8 cellular contexts compared by ENCODE assay signal in genomic region chr11:68584097-68584496, GRCh38.
DNase-seq lines count a peak whose midpoint lies in the region; ATAC-seq and TF ChIP-seq lines count a peak whose summit lies in the region.

No MANE protein-coding gene starts in this region.

- no peaks in the 10 kb centered on the region for H3K27me3 ChIP-seq in smooth muscle cell (ENCODE audit: low read depth)

- H3K9me3 Mint-ChIP-seq in activated T-cell treated with anti-CD3 and anti-CD28 coated beads, Interleukin-2, amount 50 U/mL, for 72 hours = no peaks in the 10 kb centered on the region
- H3K9me3 Mint-ChIP-seq in glutamatergic neuron (ENCODE audit: unreplicated experiment) = peaks cover 3% of the 10 kb centered on the region

- CTCF ChIA-PET in OCI-LY7 (lab: Charles Lee; ENCODE audit: unreplicated experiment) = no interaction called here

- peak; percentile 51 to 61 for ATAC-seq in activated T-cell treated with anti-CD3 and anti-CD28 coated beads, Interleukin-2, amount 50 U/mL, for 72 hours (replicated peaks in 1 of 2)
- no peak for ATAC-seq in HG03442 (IDR thresholded peaks at IDR 0.05; ENCODE audit: unreplicated experiment)
- no peak for ATAC-seq in HG03354 (IDR thresholded peaks at IDR 0.05; ENCODE audit: poor library complexity, severe bottlenecking, unreplicated experiment)

- H3K9ac ChIP-seq in smooth muscle cell (ENCODE audit: low read depth) = no peak overlapping the region

- TF ChIP-seq CTCF in OCI-LY7 (conservative IDR thresholded peaks at IDR 0.05; ENCODE audit: low read length) (peak; percentile 85), glutamatergic neuron (IDR thresholded peaks at IDR 0.05; ENCODE audit: partially characterized antibody, unreplicated experiment) (peak; percentile 80), smooth muscle cell (IDR thresholded peaks at IDR 0.05; ENCODE audit: borderline replicate concordance, insufficient read depth, poor library complexity, severe bottlenecking) (peak; percentile 50)

- H3K27ac Mint-ChIP-seq in activated T-cell treated with anti-CD3 and anti-CD28 coated beads, Interleukin-2, amount 50 U/mL, for 72 hours = peak overlapping the region; percentile 48
- no peak overlapping the region for H3K27ac Mint-ChIP-seq in glutamatergic neuron (ENCODE audit: unreplicated experiment)

- H3K79me2 ChIP-seq in OCI-LY7 (ENCODE audit: insufficient read depth, low read depth, low read length) (no peaks in the 10 kb centered on the region), smooth muscle cell (ENCODE audit: low read depth) (peaks cover 10% of the 10 kb centered on the region)

- H3K27me3 Mint-ChIP-seq in activated T-cell treated with anti-CD3 and anti-CD28 coated beads, Interleukin-2, amount 50 U/mL, for 72 hours (ENCODE audit: low read depth) = no peaks in the 10 kb centered on the region
- H3K27me3 Mint-ChIP-seq in glutamatergic neuron (ENCODE audit: unreplicated experiment) = no peaks in the 10 kb centered on the region

- H3K4me2 ChIP-seq in OCI-LY7 (ENCODE audit: low read length) = no peak overlapping the region
- H3K4me2 ChIP-seq in smooth muscle cell = no peak overlapping the region

- H3K27ac ChIP-seq in OCI-LY7 (ENCODE audit: low read depth, low read length, poor library complexity, severe bottlenecking) = no peak overlapping the region
- H3K27ac ChIP-seq in smooth muscle cell (ENCODE audit: low read depth) = no peak overlapping the region

- POLR2A ChIA-PET in OCI-LY7 (lab: Charles Lee) = no interaction called here

- H3K4me3 Mint-ChIP-seq in activated T-cell treated with anti-CD3 and anti-CD28 coated beads, Interleukin-2, amount 50 U/mL, for 72 hours = no peak overlapping the region
- H3K4me3 Mint-ChIP-seq in glutamatergic neuron (ENCODE audit: unreplicated experiment) = no peak overlapping the region

- DNase-seq in SHP77 (lab: John Stamatoyannopoulos, UW) = peak; percentile 20 to 32
- no peak for DNase-seq in SHP77 treated with DMSO at 0.1 percent for 48 hours (lab: John Stamatoyannopoulos, UW)
- peak; percentile 60 for DNase-seq in OCI-LY7 (ENCODE audit: low spot score)
- DNase-seq in activated T-cell treated with anti-CD3 and anti-CD28 coated beads, Interleukin-2, amount 50 U/mL, for 72 hours = peak; percentile 56 to 62
- peak; percentile 76 for DNase-seq in glutamatergic neuron
- no peak for DNase-seq in smooth muscle cell (lab: John Stamatoyannopoulos, UW; ENCODE audit: unreplicated experiment)

- H3K4me1 Mint-ChIP-seq in activated T-cell treated with anti-CD3 and anti-CD28 coated beads, Interleukin-2, amount 50 U/mL, for 72 hours (ENCODE audit: low read depth) = peaks cover 27% of the 10 kb centered on the region
- no peaks in the 10 kb centered on the region for H3K4me1 Mint-ChIP-seq in glutamatergic neuron (ENCODE audit: low read depth, unreplicated experiment)

- no TSS peak for BruUV-seq in OCI-LY7 (replicated peaks; lab: Mats Ljungman, UMichigan)

- 69% methylated on average over 6 of the region's 6 CpGs for WGBS in smooth muscle cell (ENCODE audit: low lambda C conversion rate)

- H3F3A ChIP-seq in smooth muscle cell (ENCODE audit: low read depth) = peaks cover 6% of the 10 kb centered on the region

- no peaks in the 10 kb centered on the region for H4K20me1 ChIP-seq in OCI-LY7 (ENCODE audit: insufficient read depth, low read length)
- H4K20me1 ChIP-seq in smooth muscle cell (ENCODE audit: low read depth) = peaks cover 76% of the 10 kb centered on the region

- H2AFZ ChIP-seq in OCI-LY7 (ENCODE audit: low read length) = no peak overlapping the region
- H2AFZ ChIP-seq in smooth muscle cell (ENCODE audit: low read depth) = no peak overlapping the region

- H3K4me1 ChIP-seq in OCI-LY7 (ENCODE audit: insufficient read depth, low read length, poor library complexity, severe bottlenecking) (no peaks in the 10 kb centered on the region), smooth muscle cell (ENCODE audit: low read depth) (peaks cover 9% of the 10 kb centered on the region)

- H3K36me3 ChIP-seq in OCI-LY7 (ENCODE audit: insufficient read depth, low read length) (peaks cover 88% of the 10 kb centered on the region), smooth muscle cell (ENCODE audit: low read depth) (no peaks in the 10 kb centered on the region)

- no peaks in the 10 kb centered on the region for H3K9me2 ChIP-seq in OCI-LY7 (ENCODE audit: insufficient read depth, low read length)

- intact Hi-C loops in OCI-LY7 (cut with micrococcal nuclease; ENCODE audit: unreplicated experiment) = no loop called here

- no peaks in the 10 kb centered on the region for H3K9me3 ChIP-seq in OCI-LY7 (ENCODE audit: low read length)
- H3K9me3 ChIP-seq in smooth muscle cell (replicated peaks; ENCODE audit: low read depth) = no peaks in the 10 kb centered on the region

- peaks cover 10 to 19% of the 10 kb centered on the region in 2 donors for H3K36me3 Mint-ChIP-seq in activated T-cell treated with anti-CD3 and anti-CD28 coated beads, Interleukin-2, amount 50 U/mL, for 72 hours (ENCODE audit: insufficient read depth in 2 of 2)
- H3K36me3 Mint-ChIP-seq in glutamatergic neuron (ENCODE audit: unreplicated experiment) = no peaks in the 10 kb centered on the region

- H3K4me3 ChIP-seq in OCI-LY7 (ENCODE audit: low read depth, low read length, poor library complexity, severe bottlenecking) (no peak overlapping the region), smooth muscle cell (no peak overlapping the region)

Comparison
In these comparisons a context has a peak if more than half of its experiments do, and no peak if none do; other contexts are left out.
1. DNase-seq: peak in SHP77 (2 of 2), OCI-LY7 (single experiment), activated T-cell treated with anti-CD3 and anti-CD28 coated beads, Interleukin-2, amount 50 U/mL, for 72 hours (2 of 2) and glutamatergic neuron (single experiment); none in SHP77 treated with DMSO at 0.1 percent for 48 hours (single experiment) and smooth muscle cell (single experiment).
2. ATAC-seq: peak in activated T-cell treated with anti-CD3 and anti-CD28 coated beads, Interleukin-2, amount 50 U/mL, for 72 hours (2 of 2); none in HG03442 (single experiment) and HG03354 (single experiment).
3. Peak in every context shown above with its lines, with median percentiles within 50 percentile points of each other: CTCF ChIP-seq.